Comparison of ENCODE assay signal across 26 cellular contexts in genomic region chr13:32383836-32384618, GRCh38. TPM values are rescaled to one million over a fixed set of nuclear protein-coding genes. Genes with fewer than 3 reads are reported as not detected.
DNase-seq lines count a peak whose midpoint lies in the region; ATAC-seq, FAIRE-seq and TF ChIP-seq lines count a peak whose summit lies in the region.
"Had no signal": no experiment of that assay in that cellular context is flagged by ENCODE, and none has a peak within 500 bp of the region (broad histone marks: within the 10 kb centered on the region; RNA-seq: fewer than 3 reads in every experiment).

No MANE protein-coding gene starts in this region.

- H3K9me3 ChIP-seq in breast epithelium (no peaks in the 10 kb centered on the region), mammary epithelial cell (replicated peaks; ENCODE audit: insufficient read depth, low read length) (no peaks in the 10 kb centered on the region), MM.1S (replicated peaks; ENCODE audit: insufficient read depth, low read length) (no peaks in the 10 kb centered on the region), K562 (replicated peaks; ENCODE audit: control insufficient read depth, insufficient read depth, low read depth, low read length) (no peaks in the 10 kb centered on the region)
- H3K9me3 ChIP-seq: BE2C, BLaER1 had no signal

- no peak overlapping the region for H3K4me2 ChIP-seq in mammary epithelial cell (ENCODE audit: insufficient read depth, low read depth, low read length)
- no peak overlapping the region for H3K4me2 ChIP-seq in MM.1S (ENCODE audit: low read depth, low read length)
- no peak overlapping the region for H3K4me2 ChIP-seq in K562 (ENCODE audit: insufficient read depth, low read length)
- H3K4me2 ChIP-seq: BLaER1 had no signal

- WGBS in mammary epithelial cell (ENCODE audit: low coverage, missing lambda C conversion rate), result 76% methylated on average over 5 of the region's 5 CpGs
- WGBS in K562 (ENCODE audit: insufficient coverage, low coverage, missing lambda C conversion rate), result 58% methylated on average over 5 of the region's 5 CpGs

- H3K27ac ChIP-seq in breast epithelium (peak overlapping the region; percentile 12 to 41), mammary epithelial cell (ENCODE audit: insufficient read depth, low read depth, low read length) (no peak overlapping the region), MM.1S (ENCODE audit: low read length) (peak overlapping the region; percentile 18; the same call in 1 of the 2 replicates), K562 (ENCODE audit: extremely low read depth, low read depth, low read length) (no peak overlapping the region)
- H3K27ac ChIP-seq: BLaER1 had no signal

- dilution Hi-C loops in mammary epithelial cell (cut with HindIII; ENCODE audit: low sequenced_read_pairs), result no loop called here

- TF ChIP-seq CTCF in breast epithelium (IDR thresholded peaks at IDR 0.05) (no peak), mammary epithelial cell (conservative IDR thresholded peaks at IDR 0.05 in 1 of 2, IDR thresholded peaks at IDR 0.05 in 1 of 2; ENCODE audit: extremely low read depth in 1 of 2, insufficient read depth in 1 of 2, low read depth in 1 of 2, low read length in 2 of 2) (no peak), MM.1S (IDR thresholded peaks at IDR 0.05; ENCODE audit: low read length) (no peak), K562 (IDR thresholded peaks at IDR 0.05 in 2 of 3, conservative IDR thresholded peaks at IDR 0.05 in 1 of 3; ENCODE audit: insufficient read depth in 2 of 3, low read depth in 1 of 3, low read length in 3 of 3) (no peak)

- no peaks in the 10 kb centered on the region for H3K9me2 ChIP-seq in MM.1S (replicated peaks; ENCODE audit: insufficient read depth, low read length)

- H3K4me1 ChIP-seq in breast epithelium (no peaks in the 10 kb centered on the region), mammary epithelial cell (ENCODE audit: insufficient read depth, low read length) (no peaks in the 10 kb centered on the region), MM.1S (ENCODE audit: low read length) (peaks cover 21% of the 10 kb centered on the region), K562 (replicated peaks in 1 of 2; ENCODE audit: control insufficient read depth in 2 of 2, insufficient read depth in 2 of 2, low read length in 2 of 2) (no peaks in the 10 kb centered on the region)
- H3K4me1 ChIP-seq: BE2C, BLaER1 had no signal

- H3K9me1 ChIP-seq in K562 (ENCODE audit: control insufficient read depth, insufficient read depth, low read length), result no peaks in the 10 kb centered on the region

- TF ChIP-seq RAD21 in K562 (CRISPR knock-in tag; conservative IDR thresholded peaks at IDR 0.05 in 1 of 2, IDR thresholded peaks at IDR 0.05 in 1 of 2), result no peak

- CTCF ChIA-PET in mammary epithelial cell (lab: Charles Lee; ENCODE audit: low non-redundant PET), result no interaction called here
- CTCF ChIA-PET in K562 (lab: Yijun Ruan, JAX; ENCODE audit: low intra/inter-chr PET ratio), result no interaction called here

- intact Hi-C loops in breast epithelium (cut with DNase I; ENCODE audit: low total_unique reads) (no loop called here), mammary epithelial cell (cut with micrococcal nuclease) (no loop called here), K562 (cut with micrococcal nuclease) (no loop called here)

- ATAC-seq in K562, result no peak

- TF ChIP-seq POLR2A in breast epithelium (IDR thresholded peaks at IDR 0.05) (no peak), GM12891 (IDR thresholded peaks at IDR 0.05; ENCODE audit: low read depth, low read length) (no peak), K562 (conservative IDR thresholded peaks at IDR 0.05) (no peak)

- DNase-seq in breast epithelium (ENCODE audit: low spot score in 2 of 2) (no peak), mammary epithelial cell (no peak), GM12891 (ENCODE audit: insufficient read length, low spot score) (no peak), MM.1S (no peak), K562 (ENCODE audit: extremely low read depth in 1 of 4, low spot score in 3 of 4) (no peak), mucosa of gallbladder (ENCODE audit: low spot score) (no peak), NCI-H226 (no peak)
- DNase-seq: 8988T; ACHN; BE2C; C1 segment of cervical spinal cord; CD4-positive, alpha-beta memory T cell; CD4-positive, CD25-positive, alpha-beta regulatory T cell; CD8-positive, alpha-beta memory T cell; COR-L47; DMS 273 treated with DMSO at 0.1 percent for 48 hours; DMS153; DMS53; DMS79; DND-41; EL; GDM1 had no signal

- TF ChIP-seq EP300 in K562 (IDR thresholded peaks at IDR 0.05; ENCODE audit: low read length), result no peak

- H4K20me1 ChIP-seq in mammary epithelial cell (ENCODE audit: insufficient read depth, low read length), result no peaks in the 10 kb centered on the region
- H4K20me1 ChIP-seq in MM.1S (ENCODE audit: insufficient read depth, low read length), result no peaks in the 10 kb centered on the region
- no peaks in the 10 kb centered on the region for H4K20me1 ChIP-seq in K562 (replicated peaks; ENCODE audit: control insufficient read depth, insufficient read depth, low read length)
- H4K20me1 ChIP-seq: BLaER1 had no signal

- in situ Hi-C loops in mammary epithelial cell (cut with MboI; ENCODE audit: low sequenced_read_pairs in 2 of 2) (no loop called here), K562 (cut with MboI) (no loop called here)

- H3K9ac ChIP-seq in mammary epithelial cell (ENCODE audit: insufficient read depth, low read length) (no peak overlapping the region), MM.1S (ENCODE audit: low read length) (no peak overlapping the region), K562 (ENCODE audit: insufficient read depth in 1 of 2, low read depth in 2 of 2, low read length in 2 of 2) (no peak overlapping the region)
- H3K9ac ChIP-seq: BLaER1 had no signal

- BruUV-seq in mammary epithelial cell (replicated peaks; lab: Mats Ljungman, UMichigan), result no TSS peak
- BruUV-seq in K562 (replicated peaks; lab: Mats Ljungman, UMichigan), result no TSS peak

- POLR2A ChIA-PET in K562 (lab: Yijun Ruan, JAX), result no interaction called here

- FAIRE-seq in GM12891 (lab: Jason Lieb, UNC), result peak; percentile 13
- FAIRE-seq in K562 (lab: Jason Lieb, UNC), result no peak
- FAIRE-seq: A204.1, GM12878, GM19239 had no signal

- H3K36me3 ChIP-seq in breast epithelium, result no peaks in the 10 kb centered on the region
- H3K36me3 ChIP-seq in mammary epithelial cell (ENCODE audit: insufficient read depth, low read length), result peaks cover 6% of the 10 kb centered on the region
- H3K36me3 ChIP-seq in MM.1S (replicated peaks; ENCODE audit: insufficient read depth, low read length), result no peaks in the 10 kb centered on the region
- peaks cover 31% of the 10 kb centered on the region; the same call in 2 of the 3 replicates for H3K36me3 ChIP-seq in K562 (ENCODE audit: control insufficient read depth, insufficient read depth, low read length)

- H2AFZ ChIP-seq in mammary epithelial cell (ENCODE audit: low read depth, low read length) (no peak overlapping the region), MM.1S (ENCODE audit: low read length) (no peak overlapping the region), K562 (ENCODE audit: low read depth, low read length) (no peak overlapping the region)

- H3F3A ChIP-seq in MM.1S (ENCODE audit: insufficient read depth, low read length), result no peaks in the 10 kb centered on the region

- H3K79me2 ChIP-seq in mammary epithelial cell (ENCODE audit: insufficient read depth, low read length), result no peaks in the 10 kb centered on the region
- no peaks in the 10 kb centered on the region for H3K79me2 ChIP-seq in MM.1S (ENCODE audit: low read length)
- H3K79me2 ChIP-seq in K562 (ENCODE audit: control insufficient read depth, insufficient read depth, low read length), result no peaks in the 10 kb centered on the region

- H3K4me3 ChIP-seq in breast epithelium (no peak overlapping the region), mammary epithelial cell (replicated peaks in 1 of 3; ENCODE audit: insufficient read depth in 1 of 3, low read depth in 2 of 3, low read length in 3 of 3) (no peak overlapping the region), MM.1S (ENCODE audit: low read length) (no peak overlapping the region), K562 (no peak overlapping the region)
- H3K4me3 ChIP-seq: BLaER1, GM12878 had no signal

- no peaks in the 10 kb centered on the region for H3K27me3 ChIP-seq in breast epithelium
- no peaks in the 10 kb centered on the region for H3K27me3 ChIP-seq in mammary epithelial cell (ENCODE audit: insufficient read depth, low read length)
- no peaks in the 10 kb centered on the region for H3K27me3 ChIP-seq in MM.1S (replicated peaks; ENCODE audit: insufficient read depth, low read length)
- no peaks in the 10 kb centered on the region for H3K27me3 ChIP-seq in K562 (ENCODE audit: control insufficient read depth in 2 of 2, insufficient read depth in 2 of 2, low read length in 2 of 2)
- H3K27me3 ChIP-seq: BE2C, BLaER1 had no signal

TF ChIP-seq in GM12891, 5 proteins besides CTCF, POLR2A, EP300 and RAD21 (continues in another document):
- TF ChIP-seq POU2F2 (IDR thresholded peaks at IDR 0.05; ENCODE audit: low read depth, low read length) (no peak), POLR2AphosphoS5 (IDR thresholded peaks at IDR 0.05; ENCODE audit: low read depth, low read length) (no peak)

RNA-seq across cellular contexts. Expression of gene N4BP2L1, which starts 43.9 kb away (rescaled TPM):
- total RNA-seq in breast epithelium (10 to 100 TPM; 15.7 to 54.3 (median 33.8) TPM), mammary epithelial cell (1 to 10 TPM; 1.3 to 3.7 TPM), K562 (2014; rRNA removed) (not detected in 2 replicates), K562 (2014; rRNA removed; fragmentation: Illumina TruSeq; extraction: Trizol) (0.11 and 0.35 TPM in 2 replicates), K562 (2015; rRNA removed; fragmentation: Illumina TruSeq; extraction: Trizol) (0.23 and 0.33 TPM in 2 replicates), K562 (2021) (0.29 and 0.36 TPM in 2 replicates), mucosa of gallbladder (7.2 TPM)
- polyA plus RNA-seq in mammary epithelial cell (0.25 TPM), K562 (2011; rRNA removed) (0.11 TPM in 2 replicates), K562 (2014; fragmentation: Illumina TruSeq; extraction: Trizol) (0.06 TPM in 2 replicates), K562 (2014; fragmentation: Nextera tagmentation; extraction: Ambion mirVana) (under 1 TPM; 0.11 to 0.20 TPM), K562 (2014; rRNA removed) (0.11 and 0.24 TPM in 2 replicates)
- not detected for polyA minus RNA-seq in mammary epithelial cell
- 17.9 TPM for polyA plus RNA-seq in GM12891 (2012; ENCODE audit: low read depth, missing spikeins)
- 0.49 TPM in 1 of 2 replicates, not detected in the other for total RNA-seq in K562 (2011; cell fraction: chromatin; rRNA removed; ENCODE audit: low replicate concordance)
- 0.17 TPM in 1 of 2 replicates, not detected in the other for total RNA-seq in K562 (2011; cell fraction: nucleolus; rRNA removed)
- 0.51 and 0.53 TPM in 2 replicates for total RNA-seq in K562 (2011; cell fraction: nucleoplasm; rRNA removed)
- polyA plus RNA-seq in K562 (2011; cell fraction: cytosol; rRNA removed), result 0.01 TPM in 1 of 2 replicates, not detected in the other
- 0.20 and 0.41 TPM in 2 replicates for polyA plus RNA-seq in K562 (2011; cell fraction: nucleus; rRNA removed)
- 0.14 and 0.39 TPM in 2 replicates for polyA plus RNA-seq in K562 (2012)
- polyA minus RNA-seq in K562 (2011; rRNA and poly(A)+ RNA removed), result 0.15 TPM in 1 of 2 replicates, not detected in the other
- not detected in 2 replicates for polyA minus RNA-seq in K562 (2011; cell fraction: cytosol; rRNA and poly(A)+ RNA removed)
- polyA minus RNA-seq in K562 (2011; cell fraction: nucleus; rRNA and poly(A)+ RNA removed), result not detected in 2 replicates

Comparison
In these comparisons a context has a peak if more than half of its experiments do, and no peak if none do; other contexts are left out.
1. H3K27ac ChIP-seq: peak in breast epithelium (2 of 2) and MM.1S (single experiment); none in mammary epithelial cell (single experiment) and K562 (single experiment).